Comparison of ENCODE assay signal across 1 cellular context in the genomic region with DNA sequence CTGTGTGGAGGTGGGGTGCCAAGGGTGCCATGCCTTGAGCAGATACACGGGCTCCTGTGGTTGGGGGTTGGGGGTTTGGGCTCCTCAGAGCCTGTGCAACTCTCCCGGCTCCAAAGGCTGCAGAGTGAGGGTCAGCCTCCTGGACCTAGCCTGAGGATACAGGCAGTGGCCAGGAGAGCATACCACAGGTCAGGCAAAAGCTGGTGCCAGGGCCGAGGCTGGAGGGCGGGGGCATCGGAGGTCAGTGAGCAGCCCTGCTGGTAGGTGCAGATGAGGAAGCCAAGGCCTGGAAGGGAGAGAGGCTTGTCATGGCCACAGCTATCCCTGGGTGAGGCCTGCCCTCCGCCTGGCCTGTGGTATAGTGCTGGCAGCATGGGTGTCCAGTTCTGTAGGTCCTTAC.
TF ChIP-seq lines count a peak whose summit lies in the region.

No MANE protein-coding gene starts in this region.

TF ChIP-seq in K562, 482 proteins besides CTCF, POLR2A, EP300 and RAD21:
- TF ChIP-seq E2F3 (CRISPR knock-in tag; IDR thresholded peaks at IDR 0.05): no peak
- no peak for TF ChIP-seq ETV1 (tag; conservative IDR thresholded peaks at IDR 0.05; ENCODE audit: low read depth)
- TF ChIP-seq, protein P1, sequence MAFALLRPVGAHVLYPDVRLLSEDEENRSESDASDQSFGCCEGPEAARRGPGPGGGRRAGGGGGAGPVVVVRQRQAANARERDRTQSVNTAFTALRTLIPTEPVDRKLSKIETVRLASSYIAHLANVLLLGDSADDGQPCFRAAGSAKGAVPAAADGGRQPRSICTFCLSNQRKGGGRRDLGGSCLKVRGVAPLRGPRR (CRISPR knock-in tag; IDR thresholded peaks at IDR 0.05): no peak
- TF ChIP-seq RAD51 (IDR thresholded peaks at IDR 0.05; ENCODE audit: borderline replicate concordance, low read depth): no peak
- TF ChIP-seq ZFPM2 (CRISPR knock-in tag; IDR thresholded peaks at IDR 0.05): 0 out of 2 replicates have a peak, but pooled peaks have one; percentile 56
- TF ChIP-seq POLR2G (IDR thresholded peaks at IDR 0.05; ENCODE audit: low read depth, low read length): peak; percentile 42; the same call in 1 of the 2 replicates
- 0 out of 2 replicates have a peak, but pooled peaks have one; percentile 53 for TF ChIP-seq ZNF165 (CRISPR knock-in tag; IDR thresholded peaks at IDR 0.05; ENCODE audit: borderline replicate concordance)
- TF ChIP-seq, protein P2, sequence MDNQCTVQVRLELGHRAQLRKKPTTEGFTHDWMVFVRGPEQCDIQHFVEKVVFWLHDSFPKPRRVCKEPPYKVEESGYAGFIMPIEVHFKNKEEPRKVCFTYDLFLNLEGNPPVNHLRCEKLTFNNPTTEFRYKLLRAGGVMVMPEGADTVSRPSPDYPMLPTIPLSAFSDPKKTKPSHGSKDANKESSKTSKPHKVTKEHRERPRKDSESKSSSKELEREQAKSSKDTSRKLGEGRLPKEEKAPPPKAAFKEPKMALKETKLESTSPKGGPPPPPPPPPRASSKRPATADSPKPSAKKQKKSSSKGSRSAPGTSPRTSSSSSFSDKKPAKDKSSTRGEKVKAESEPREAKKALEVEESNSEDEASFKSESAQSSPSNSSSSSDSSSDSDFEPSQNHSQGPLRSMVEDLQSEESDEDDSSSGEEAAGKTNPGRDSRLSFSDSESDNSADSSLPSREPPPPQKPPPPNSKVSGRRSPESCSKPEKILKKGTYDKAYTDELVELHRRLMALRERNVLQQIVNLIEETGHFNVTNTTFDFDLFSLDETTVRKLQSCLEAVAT (IDR thresholded peaks at IDR 0.05): no peak
- TF ChIP-seq, protein P3, sequence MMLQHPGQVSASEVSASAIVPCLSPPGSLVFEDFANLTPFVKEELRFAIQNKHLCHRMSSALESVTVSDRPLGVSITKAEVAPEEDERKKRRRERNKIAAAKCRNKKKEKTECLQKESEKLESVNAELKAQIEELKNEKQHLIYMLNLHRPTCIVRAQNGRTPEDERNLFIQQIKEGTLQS (IDR thresholded peaks at IDR 0.05): no peak
- TF ChIP-seq, protein P3 (CRISPR knock-in tag; conservative IDR thresholded peaks at IDR 0.05): 0 out of 2 replicates have a peak, but pooled peaks have one; percentile 32
- 0 out of 2 replicates have a peak, but pooled peaks have one; percentile 30 for TF ChIP-seq ZNF253 (CRISPR knock-in tag; conservative IDR thresholded peaks at IDR 0.05)
- TF ChIP-seq, protein P4, sequence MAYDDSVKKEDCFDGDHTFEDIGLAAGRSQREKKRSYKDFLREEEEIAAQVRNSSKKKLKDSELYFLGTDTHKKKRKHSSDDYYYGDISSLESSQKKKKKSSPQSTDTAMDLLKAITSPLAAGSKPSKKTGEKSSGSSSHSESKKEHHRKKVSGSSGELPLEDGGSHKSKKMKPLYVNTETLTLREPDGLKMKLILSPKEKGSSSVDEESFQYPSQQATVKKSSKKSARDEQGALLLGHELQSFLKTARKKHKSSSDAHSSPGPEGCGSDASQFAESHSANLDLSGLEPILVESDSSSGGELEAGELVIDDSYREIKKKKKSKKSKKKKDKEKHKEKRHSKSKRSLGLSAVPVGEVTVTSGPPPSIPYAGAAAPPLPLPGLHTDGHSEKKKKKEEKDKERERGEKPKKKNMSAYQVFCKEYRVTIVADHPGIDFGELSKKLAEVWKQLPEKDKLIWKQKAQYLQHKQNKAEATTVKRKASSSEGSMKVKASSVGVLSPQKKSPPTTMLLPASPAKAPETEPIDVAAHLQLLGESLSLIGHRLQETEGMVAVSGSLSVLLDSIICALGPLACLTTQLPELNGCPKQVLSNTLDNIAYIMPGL (CRISPR knock-in tag; IDR thresholded peaks at IDR 0.05): 0 out of 2 replicates have a peak, but pooled peaks have one; percentile 51
